1 cellular context compared by ENCODE assay signal in the genomic region with DNA sequence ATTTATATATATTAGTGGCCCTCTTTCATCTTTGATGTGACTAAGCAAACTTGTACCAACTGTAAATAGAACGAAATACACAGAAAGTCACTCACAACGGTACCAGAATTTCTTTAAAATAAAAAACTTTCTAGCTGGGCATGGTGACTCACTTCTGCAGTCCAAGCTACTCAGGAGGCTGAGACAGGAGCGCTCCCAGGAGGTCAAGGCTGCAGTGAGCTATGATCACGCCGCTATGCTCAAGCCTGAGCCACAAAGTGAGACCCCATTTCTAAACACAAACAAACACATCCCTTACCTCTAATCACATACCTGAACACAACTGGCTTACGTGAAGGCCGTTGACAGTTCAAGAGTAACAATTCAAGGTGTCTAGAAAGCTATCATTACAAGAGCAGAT.
TF ChIP-seq lines count a peak whose summit lies in the region.

No MANE protein-coding gene starts in this region.

TF ChIP-seq in GM23338, 12 proteins besides CTCF, POLR2A, EP300 and RAD21 (continued from another document):
- TF ChIP-seq, protein P1, sequence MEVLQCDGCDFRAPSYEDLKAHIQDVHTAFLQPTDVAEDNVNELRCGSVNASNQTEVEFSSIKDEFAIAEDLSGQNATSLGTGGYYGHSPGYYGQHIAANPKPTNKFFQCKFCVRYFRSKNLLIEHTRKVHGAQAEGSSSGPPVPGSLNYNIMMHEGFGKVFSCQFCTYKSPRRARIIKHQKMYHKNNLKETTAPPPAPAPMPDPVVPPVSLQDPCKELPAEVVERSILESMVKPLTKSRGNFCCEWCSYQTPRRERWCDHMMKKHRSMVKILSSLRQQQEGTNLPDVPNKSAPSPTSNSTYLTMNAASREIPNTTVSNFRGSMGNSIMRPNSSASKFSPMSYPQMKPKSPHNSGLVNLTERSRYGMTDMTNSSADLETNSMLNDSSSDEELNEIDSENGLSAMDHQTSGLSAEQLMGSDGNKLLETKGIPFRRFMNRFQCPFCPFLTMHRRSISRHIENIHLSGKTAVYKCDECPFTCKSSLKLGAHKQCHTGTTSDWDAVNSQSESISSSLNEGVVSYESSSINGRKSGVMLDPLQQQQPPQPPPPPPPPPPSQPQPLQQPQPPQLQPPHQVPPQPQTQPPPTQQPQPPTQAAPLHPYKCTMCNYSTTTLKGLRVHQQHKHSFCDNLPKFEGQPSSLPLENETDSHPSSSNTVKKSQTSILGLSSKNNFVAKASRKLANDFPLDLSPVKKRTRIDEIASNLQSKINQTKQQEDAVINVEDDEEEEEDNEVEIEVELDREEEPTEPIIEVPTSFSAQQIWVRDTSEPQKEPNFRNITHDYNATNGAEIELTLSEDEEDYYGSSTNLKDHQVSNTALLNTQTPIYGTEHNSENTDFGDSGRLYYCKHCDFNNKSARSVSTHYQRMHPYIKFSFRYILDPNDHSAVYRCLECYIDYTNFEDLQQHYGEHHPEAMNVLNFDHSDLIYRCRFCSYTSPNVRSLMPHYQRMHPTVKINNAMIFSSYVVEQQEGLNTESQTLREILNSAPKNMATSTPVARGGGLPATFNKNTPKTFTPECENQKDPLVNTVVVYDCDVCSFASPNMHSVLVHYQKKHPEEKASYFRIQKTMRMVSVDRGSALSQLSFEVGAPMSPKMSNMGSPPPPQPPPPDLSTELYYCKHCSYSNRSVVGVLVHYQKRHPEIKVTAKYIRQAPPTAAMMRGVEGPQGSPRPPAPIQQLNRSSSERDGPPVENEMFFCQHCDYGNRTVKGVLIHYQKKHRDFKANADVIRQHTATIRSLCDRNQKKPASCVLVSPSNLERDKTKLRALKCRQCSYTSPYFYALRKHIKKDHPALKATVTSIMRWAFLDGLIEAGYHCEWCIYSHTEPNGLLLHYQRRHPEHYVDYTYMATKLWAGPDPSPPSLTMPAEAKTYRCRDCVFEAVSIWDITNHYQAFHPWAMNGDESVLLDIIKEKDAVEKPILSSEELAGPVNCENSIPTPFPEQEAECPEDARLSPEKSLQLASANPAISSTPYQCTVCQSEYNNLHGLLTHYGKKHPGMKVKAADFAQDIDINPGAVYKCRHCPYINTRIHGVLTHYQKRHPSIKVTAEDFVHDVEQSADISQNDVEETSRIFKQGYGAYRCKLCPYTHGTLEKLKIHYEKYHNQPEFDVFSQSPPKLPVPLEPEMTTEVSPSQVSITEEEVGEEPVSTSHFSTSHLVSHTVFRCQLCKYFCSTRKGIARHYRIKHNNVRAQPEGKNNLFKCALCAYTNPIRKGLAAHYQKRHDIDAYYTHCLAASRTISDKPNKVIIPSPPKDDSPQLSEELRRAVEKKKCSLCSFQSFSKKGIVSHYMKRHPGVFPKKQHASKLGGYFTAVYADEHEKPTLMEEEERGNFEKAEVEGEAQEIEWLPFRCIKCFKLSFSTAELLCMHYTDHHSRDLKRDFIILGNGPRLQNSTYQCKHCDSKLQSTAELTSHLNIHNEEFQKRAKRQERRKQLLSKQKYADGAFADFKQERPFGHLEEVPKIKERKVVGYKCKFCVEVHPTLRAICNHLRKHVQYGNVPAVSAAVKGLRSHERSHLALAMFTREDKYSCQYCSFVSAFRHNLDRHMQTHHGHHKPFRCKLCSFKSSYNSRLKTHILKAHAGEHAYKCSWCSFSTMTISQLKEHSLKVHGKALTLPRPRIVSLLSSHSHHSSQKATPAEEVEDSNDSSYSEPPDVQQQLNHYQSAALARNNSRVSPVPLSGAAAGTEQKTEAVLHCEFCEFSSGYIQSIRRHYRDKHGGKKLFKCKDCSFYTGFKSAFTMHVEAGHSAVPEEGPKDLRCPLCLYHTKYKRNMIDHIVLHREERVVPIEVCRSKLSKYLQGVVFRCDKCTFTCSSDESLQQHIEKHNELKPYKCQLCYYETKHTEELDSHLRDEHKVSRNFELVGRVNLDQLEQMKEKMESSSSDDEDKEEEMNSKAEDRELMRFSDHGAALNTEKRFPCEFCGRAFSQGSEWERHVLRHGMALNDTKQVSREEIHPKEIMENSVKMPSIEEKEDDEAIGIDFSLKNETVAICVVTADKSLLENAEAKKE (CRISPR knock-in tag; IDR thresholded peaks at IDR 0.05), result no peak
- TF ChIP-seq NANOG (IDR thresholded peaks at IDR 0.05; ENCODE audit: borderline replicate concordance) (no peak), JUNB (IDR thresholded peaks at IDR 0.05; ENCODE audit: unreplicated experiment) (no peak), POLR2AphosphoS5 (IDR thresholded peaks at IDR 0.05; ENCODE audit: low read depth) (no peak), ZNF114 (CRISPR knock-in tag; IDR thresholded peaks at IDR 0.05) (no peak), CREB1 (CRISPR knock-in tag; IDR thresholded peaks at IDR 0.05; ENCODE audit: low read depth) (no peak), ETS1 (IDR thresholded peaks at IDR 0.05) (no peak), ZNF331 (CRISPR knock-in tag; IDR thresholded peaks at IDR 0.05; ENCODE audit: low read depth) (no peak), STAT1 (IDR thresholded peaks at IDR 0.05; ENCODE audit: unreplicated experiment) (no peak)
- TF ChIP-seq, protein P2, sequence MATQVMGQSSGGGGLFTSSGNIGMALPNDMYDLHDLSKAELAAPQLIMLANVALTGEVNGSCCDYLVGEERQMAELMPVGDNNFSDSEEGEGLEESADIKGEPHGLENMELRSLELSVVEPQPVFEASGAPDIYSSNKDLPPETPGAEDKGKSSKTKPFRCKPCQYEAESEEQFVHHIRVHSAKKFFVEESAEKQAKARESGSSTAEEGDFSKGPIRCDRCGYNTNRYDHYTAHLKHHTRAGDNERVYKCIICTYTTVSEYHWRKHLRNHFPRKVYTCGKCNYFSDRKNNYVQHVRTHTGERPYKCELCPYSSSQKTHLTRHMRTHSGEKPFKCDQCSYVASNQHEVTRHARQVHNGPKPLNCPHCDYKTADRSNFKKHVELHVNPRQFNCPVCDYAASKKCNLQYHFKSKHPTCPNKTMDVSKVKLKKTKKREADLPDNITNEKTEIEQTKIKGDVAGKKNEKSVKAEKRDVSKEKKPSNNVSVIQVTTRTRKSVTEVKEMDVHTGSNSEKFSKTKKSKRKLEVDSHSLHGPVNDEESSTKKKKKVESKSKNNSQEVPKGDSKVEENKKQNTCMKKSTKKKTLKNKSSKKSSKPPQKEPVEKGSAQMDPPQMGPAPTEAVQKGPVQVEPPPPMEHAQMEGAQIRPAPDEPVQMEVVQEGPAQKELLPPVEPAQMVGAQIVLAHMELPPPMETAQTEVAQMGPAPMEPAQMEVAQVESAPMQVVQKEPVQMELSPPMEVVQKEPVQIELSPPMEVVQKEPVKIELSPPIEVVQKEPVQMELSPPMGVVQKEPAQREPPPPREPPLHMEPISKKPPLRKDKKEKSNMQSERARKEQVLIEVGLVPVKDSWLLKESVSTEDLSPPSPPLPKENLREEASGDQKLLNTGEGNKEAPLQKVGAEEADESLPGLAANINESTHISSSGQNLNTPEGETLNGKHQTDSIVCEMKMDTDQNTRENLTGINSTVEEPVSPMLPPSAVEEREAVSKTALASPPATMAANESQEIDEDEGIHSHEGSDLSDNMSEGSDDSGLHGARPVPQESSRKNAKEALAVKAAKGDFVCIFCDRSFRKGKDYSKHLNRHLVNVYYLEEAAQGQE (IDR thresholded peaks at IDR 0.05; ENCODE audit: unreplicated experiment), result no peak
